ENCODE assay signal across 39 cellular contexts in the genomic region with DNA sequence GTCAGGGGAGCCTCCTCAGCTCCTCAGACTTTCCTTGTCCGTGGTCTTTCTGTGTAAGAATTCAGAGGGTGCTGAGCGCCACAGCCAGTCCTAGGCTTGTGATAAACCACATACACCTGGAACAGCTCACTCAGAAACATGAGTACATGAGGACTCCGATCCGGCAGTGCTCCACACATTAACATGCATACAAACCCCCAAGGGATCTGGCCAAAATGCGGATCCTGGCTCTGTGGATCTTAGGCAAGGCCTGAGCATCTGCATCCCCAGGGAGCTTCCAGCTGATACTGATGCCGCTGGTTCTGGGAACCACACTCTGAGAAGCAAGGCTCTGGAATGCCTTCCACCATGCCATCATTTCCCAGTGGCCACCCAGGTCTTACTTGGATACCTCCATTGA. TPM values are rescaled to one million over a fixed set of nuclear protein-coding genes. Genes with fewer than 3 reads are reported as not detected.
"Had no signal": no experiment of that assay in that cellular context is flagged by ENCODE, and none has a peak within 500 bp of the region (broad histone marks: within the 10 kb centered on the region; RNA-seq: fewer than 3 reads in every experiment).

No MANE protein-coding gene starts in this region.

- H3K4me3 Mint-ChIP-seq: activated naive CD4-positive, alpha-beta T cell treated with anti-CD3 and anti-CD28 coated beads for 36 hours; activated naive CD4-positive, alpha-beta T cell treated with anti-CD3 and anti-CD28 coated beads, Interleukin-2, amount 10 ng/mL, durations not matched to agents 7 days and 5 days; activated naive CD4-positive, alpha-beta T cell treated with anti-CD3 and anti-CD28 coated beads, Interleukin-2, amount 50 U/mL, for 24 hours; activated naive CD8-positive, alpha-beta T cell; activated naive CD8-positive, alpha-beta T cell treated with anti-CD3 and anti-CD28 coated beads for 36 hours; activated naive CD8-positive, alpha-beta T cell treated with anti-CD3 and anti-CD28 coated beads, Interleukin-2, amount 10 ng/mL, durations not matched to agents 7 days and 5 days; activated naive CD8-positive, alpha-beta T cell treated with anti-CD3 and anti-CD28 coated beads, Interleukin-2, amount 50 U/mL, for 24 hours; activated T-cell treated with anti-CD3 and anti-CD28 coated beads, Interleukin-2, amount 50 U/mL, for 24 hours; activated T-cell treated with anti-CD3 and anti-CD28 coated beads, Interleukin-2, amount 50 U/mL, for 4 hours; activated T-cell treated with anti-CD3 and anti-CD28 coated beads, Interleukin-2, amount 50 U/mL, for 72 hours; activated T-helper 1 cell treated with anti-CD3 and anti-CD28 coated beads, Interleukin-12 subunit alpha, Interleukin-12 subunit beta, Interleukin-2, Interleukin-4 antibody, amounts not matched to agents 30 ng/mL and 10 ng/mL and 1 ng/mL, durations not matched to agents 14 hours and 24 hours and 36 hours; activated T-helper 17 cell treated with anti-CD3 and anti-CD28 coated beads, Interleukin-2, amount 50 U/mL, for 72 hours; brain; central memory CD8-positive, alpha-beta T cell had no signal

- ATAC-seq: activated naive CD4-positive, alpha-beta T cell treated with anti-CD3 and anti-CD28 coated beads, Interleukin-2, amount 50 U/mL, for 72 hours; activated naive CD8-positive, alpha-beta T cell treated with anti-CD3 and anti-CD28 coated beads, Interleukin-2, amount 50 U/mL, for 24 hours; activated T-cell treated with anti-CD3 and anti-CD28 coated beads, Interleukin-2, amount 50 U/mL, for 4 hours; activated T-cell treated with anti-CD3 and anti-CD28 coated beads, Interleukin-2, amount 50 U/mL, for 72 hours; activated T-helper 17 cell treated with anti-CD3 and anti-CD28 coated beads, Interleukin-2, amount 50 U/mL, for 72 hours; body of pancreas had no signal

- H3K4me3 ChIP-seq: adrenal gland, ascending aorta, body of pancreas, breast epithelium, cardiac muscle cell had no signal

- H3K27ac ChIP-seq: adrenal gland, ascending aorta, body of pancreas, brain microvascular endothelial cell, breast epithelium, cardiac muscle cell had no signal

- H3K9me3 ChIP-seq: adrenal gland, ascending aorta, body of pancreas, breast epithelium had no signal

- H3K9me3 Mint-ChIP-seq: activated naive CD4-positive, alpha-beta T cell treated with anti-CD3 and anti-CD28 coated beads for 36 hours; activated naive CD4-positive, alpha-beta T cell treated with anti-CD3 and anti-CD28 coated beads, Interleukin-2, amount 10 ng/mL, durations not matched to agents 7 days and 5 days; activated naive CD4-positive, alpha-beta T cell treated with anti-CD3 and anti-CD28 coated beads, Interleukin-2, amount 50 U/mL, for 24 hours; activated naive CD8-positive, alpha-beta T cell treated with anti-CD3 and anti-CD28 coated beads for 36 hours; activated naive CD8-positive, alpha-beta T cell treated with anti-CD3 and anti-CD28 coated beads, Interleukin-2, amount 10 ng/mL, durations not matched to agents 7 days and 5 days; activated naive CD8-positive, alpha-beta T cell treated with anti-CD3 and anti-CD28 coated beads, Interleukin-2, amount 50 U/mL, for 24 hours; activated T-cell treated with anti-CD3 and anti-CD28 coated beads, Interleukin-2, amount 50 U/mL, for 24 hours; activated T-cell treated with anti-CD3 and anti-CD28 coated beads, Interleukin-2, amount 50 U/mL, for 4 hours; activated T-cell treated with anti-CD3 and anti-CD28 coated beads, Interleukin-2, amount 50 U/mL, for 72 hours; activated T-helper 1 cell treated with anti-CD3 and anti-CD28 coated beads, Interleukin-12 subunit alpha, Interleukin-12 subunit beta, Interleukin-2, Interleukin-4 antibody, amounts not matched to agents 30 ng/mL and 10 ng/mL and 1 ng/mL, durations not matched to agents 14 hours and 24 hours and 36 hours; activated T-helper 17 cell treated with anti-CD3 and anti-CD28 coated beads, Interleukin-2, amount 50 U/mL, for 72 hours; activated T-helper 2 cell treated with anti-CD3 and anti-CD28 coated beads, Interferon-gamma antibody, Interleukin-2, Interleukin-4, amounts not matched to agents 10 μg/mL and 5 μg/mL and 100 μg/mL, durations not matched to agents 14 hours and 24 hours and 36 hours; brain had no signal

- H3K27ac Mint-ChIP-seq: activated naive CD4-positive, alpha-beta T cell treated with anti-CD3 and anti-CD28 coated beads for 36 hours; activated naive CD4-positive, alpha-beta T cell treated with anti-CD3 and anti-CD28 coated beads, Interleukin-2, amount 10 ng/mL, durations not matched to agents 7 days and 5 days; activated naive CD4-positive, alpha-beta T cell treated with anti-CD3 and anti-CD28 coated beads, Interleukin-2, amount 50 U/mL, for 24 hours; activated naive CD4-positive, alpha-beta T cell treated with anti-CD3 and anti-CD28 coated beads, Interleukin-2, amount 50 U/mL, for 72 hours; activated naive CD8-positive, alpha-beta T cell; activated naive CD8-positive, alpha-beta T cell treated with anti-CD3 and anti-CD28 coated beads for 36 hours; activated naive CD8-positive, alpha-beta T cell treated with anti-CD3 and anti-CD28 coated beads, Interleukin-2, amount 10 ng/mL, durations not matched to agents 7 days and 5 days; activated naive CD8-positive, alpha-beta T cell treated with anti-CD3 and anti-CD28 coated beads, Interleukin-2, amount 50 U/mL, for 24 hours; activated T-cell treated with anti-CD3 and anti-CD28 coated beads, Interleukin-2, amount 50 U/mL, for 24 hours; activated T-cell treated with anti-CD3 and anti-CD28 coated beads, Interleukin-2, amount 50 U/mL, for 72 hours; activated T-helper 1 cell treated with anti-CD3 and anti-CD28 coated beads, Interleukin-12 subunit alpha, Interleukin-12 subunit beta, Interleukin-2, Interleukin-4 antibody, amounts not matched to agents 30 ng/mL and 10 ng/mL and 1 ng/mL, durations not matched to agents 14 hours and 24 hours and 36 hours; activated T-helper 17 cell treated with anti-CD3 and anti-CD28 coated beads, Interleukin-2, amount 50 U/mL, for 72 hours; activated T-helper 2 cell treated with anti-CD3 and anti-CD28 coated beads, Interferon-gamma antibody, Interleukin-2, Interleukin-4, amounts not matched to agents 10 μg/mL and 5 μg/mL and 100 μg/mL, durations not matched to agents 14 hours and 24 hours and 36 hours had no signal

- H3K36me3 Mint-ChIP-seq: activated naive CD4-positive, alpha-beta T cell treated with anti-CD3 and anti-CD28 coated beads, Interleukin-2, amount 10 ng/mL, durations not matched to agents 7 days and 5 days; activated naive CD4-positive, alpha-beta T cell treated with anti-CD3 and anti-CD28 coated beads, Interleukin-2, amount 50 U/mL, for 24 hours; activated naive CD4-positive, alpha-beta T cell treated with anti-CD3 and anti-CD28 coated beads, Interleukin-2, amount 50 U/mL, for 72 hours; activated naive CD8-positive, alpha-beta T cell; activated naive CD8-positive, alpha-beta T cell treated with anti-CD3 and anti-CD28 coated beads for 36 hours; activated naive CD8-positive, alpha-beta T cell treated with anti-CD3 and anti-CD28 coated beads, Interleukin-2, amount 10 ng/mL, durations not matched to agents 7 days and 5 days; brain had no signal

- DNase-seq: activated effector memory CD4-positive, alpha-beta T cell treated with anti-CD3 and anti-CD28 coated beads, Interleukin-2, amount 50 U/mL, for 16 hours; activated effector memory CD4-positive, alpha-beta T cell treated with Interleukin-2 at 50 U/mL for 16 hours; activated gamma-delta T cell; activated gamma-delta T cell treated with Interleukin-2 at 50 U/mL for 16 hours; activated naive CD4-positive, alpha-beta T cell; activated naive CD4-positive, alpha-beta T cell treated with anti-CD3 and anti-CD28 coated beads for 36 hours; activated naive CD4-positive, alpha-beta T cell treated with anti-CD3 and anti-CD28 coated beads, Interleukin-2, amount 10 ng/mL, durations not matched to agents 7 days and 5 days; activated naive CD4-positive, alpha-beta T cell treated with anti-CD3 and anti-CD28 coated beads, Interleukin-2, amount 50 U/mL, for 16 hours; activated naive CD4-positive, alpha-beta T cell treated with Interleukin-2 at 50 U/mL for 16 hours; activated naive CD8-positive, alpha-beta T cell treated with anti-CD3 and anti-CD28 coated beads for 36 hours; activated naive CD8-positive, alpha-beta T cell treated with anti-CD3 and anti-CD28 coated beads, Interleukin-2, amount 10 ng/mL, durations not matched to agents 7 days and 5 days; activated naive CD8-positive, alpha-beta T cell treated with anti-CD3 and anti-CD28 coated beads, Interleukin-2, amount 50 U/mL, for 24 hours; activated T-cell treated with anti-CD3 and anti-CD28 coated beads, Interleukin-2, amount 50 U/mL, for 1 hour; activated T-cell treated with anti-CD3 and anti-CD28 coated beads, Interleukin-2, amount 50 U/mL, for 24 hours; activated T-cell treated with anti-CD3 and anti-CD28 coated beads, Interleukin-2, amount 50 U/mL, for 4 hours; activated T-cell treated with anti-CD3 and anti-CD28 coated beads, Interleukin-2, amount 50 U/mL, for 48 hours; activated T-cell treated with anti-CD3 and anti-CD28 coated beads, Interleukin-2, amount 50 U/mL, for 72 hours; adrenal gland; amniotic stem cell; amygdala; anterior cingulate cortex; aorta; body of pancreas; brain microvascular endothelial cell; caudate nucleus; central memory CD4-positive, alpha-beta T cell; cerebellar nuclear complex had no signal

- H3K4me1 ChIP-seq: adrenal gland, ascending aorta, body of pancreas, breast epithelium had no signal

- H3K36me3 ChIP-seq: adrenal gland, ascending aorta, brain microvascular endothelial cell, breast epithelium, cardiac muscle cell had no signal

- H3K27me3 ChIP-seq: adrenal gland, ascending aorta, body of pancreas, brain microvascular endothelial cell, cardiac muscle cell had no signal

- H3K4me1 Mint-ChIP-seq: activated naive CD4-positive, alpha-beta T cell treated with anti-CD3 and anti-CD28 coated beads, Interleukin-2, amount 10 ng/mL, durations not matched to agents 7 days and 5 days; activated naive CD4-positive, alpha-beta T cell treated with anti-CD3 and anti-CD28 coated beads, Interleukin-2, amount 50 U/mL, for 24 hours; activated naive CD8-positive, alpha-beta T cell treated with anti-CD3 and anti-CD28 coated beads for 36 hours; activated naive CD8-positive, alpha-beta T cell treated with anti-CD3 and anti-CD28 coated beads, Interleukin-2, amount 10 ng/mL, durations not matched to agents 7 days and 5 days; activated naive CD8-positive, alpha-beta T cell treated with anti-CD3 and anti-CD28 coated beads, Interleukin-2, amount 50 U/mL, for 24 hours; activated T-helper 17 cell treated with anti-CD3 and anti-CD28 coated beads, Interleukin-2, amount 50 U/mL, for 72 hours; central memory CD8-positive, alpha-beta T cell had no signal

- H3K27me3 Mint-ChIP-seq: activated naive CD4-positive, alpha-beta T cell treated with anti-CD3 and anti-CD28 coated beads, Interleukin-2, amount 10 ng/mL, durations not matched to agents 7 days and 5 days; activated naive CD4-positive, alpha-beta T cell treated with anti-CD3 and anti-CD28 coated beads, Interleukin-2, amount 50 U/mL, for 24 hours; activated naive CD8-positive, alpha-beta T cell treated with anti-CD3 and anti-CD28 coated beads for 36 hours; activated naive CD8-positive, alpha-beta T cell treated with anti-CD3 and anti-CD28 coated beads, Interleukin-2, amount 10 ng/mL, durations not matched to agents 7 days and 5 days; activated naive CD8-positive, alpha-beta T cell treated with anti-CD3 and anti-CD28 coated beads, Interleukin-2, amount 50 U/mL, for 24 hours; activated T-helper 17 cell treated with anti-CD3 and anti-CD28 coated beads, Interleukin-2, amount 50 U/mL, for 72 hours; brain; central memory CD8-positive, alpha-beta T cell had no signal

RNA-seq across cellular contexts. Expression of a gene that starts 20.6 kb away (rescaled TPM):
- total RNA-seq: activated naive CD4-positive, alpha-beta T cell treated with anti-CD3 and anti-CD28 coated beads for 36 hours; activated naive CD4-positive, alpha-beta T cell treated with anti-CD3 and anti-CD28 coated beads, Interleukin-2, amount 50 U/mL, for 72 hours; activated naive CD8-positive, alpha-beta T cell treated with anti-CD3 and anti-CD28 coated beads for 36 hours; activated naive CD8-positive, alpha-beta T cell treated with anti-CD3 and anti-CD28 coated beads, Interleukin-2, amount 10 ng/mL, durations not matched to agents 7 days and 5 days; activated T-cell treated with anti-CD3 and anti-CD28 coated beads, Interleukin-2, amount 50 U/mL, for 4 hours; activated T-cell treated with anti-CD3 and anti-CD28 coated beads, Interleukin-2, amount 50 U/mL, for 72 hours; activated T-helper 1 cell treated with anti-CD3 and anti-CD28 coated beads, Interleukin-12 subunit alpha, Interleukin-12 subunit beta, Interleukin-2, Interleukin-4 antibody, amounts not matched to agents 30 ng/mL and 10 ng/mL and 1 ng/mL, durations not matched to agents 14 hours and 24 hours and 36 hours; activated T-helper 17 cell treated with anti-CD3 and anti-CD28 coated beads, Interleukin-2, amount 50 U/mL, for 72 hours; activated T-helper 2 cell treated with anti-CD3 and anti-CD28 coated beads, Interferon-gamma antibody, Interleukin-2, Interleukin-4, amounts not matched to agents 10 μg/mL and 5 μg/mL and 100 μg/mL, durations not matched to agents 14 hours and 24 hours and 36 hours; ascending aorta; breast epithelium; bronchial epithelial cell had no signal
